In the genomic region with DNA sequence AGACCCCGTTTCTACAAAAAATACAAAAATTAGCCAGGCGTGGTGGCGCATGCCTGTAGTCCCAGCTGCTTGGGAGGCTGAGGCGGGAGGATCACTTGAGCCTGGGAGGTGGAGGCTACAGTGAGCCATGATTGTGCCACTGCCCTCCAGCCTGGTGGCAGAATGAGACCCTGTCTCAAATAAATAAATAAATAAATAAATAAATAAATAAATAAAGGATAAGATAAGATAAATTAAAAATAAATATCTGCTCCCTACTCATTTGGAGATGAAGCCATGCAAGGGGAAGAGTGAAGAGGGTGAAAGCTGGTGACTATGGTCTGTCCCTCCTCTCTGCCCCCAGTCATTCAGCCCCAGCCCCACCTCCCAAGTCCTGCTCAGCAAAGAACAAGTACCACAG, we compare ENCODE assay signal across 4 cellular contexts. TPM values are rescaled to one million over a fixed set of nuclear protein-coding genes. Genes with fewer than 3 reads are reported as not detected.
"Had no signal": no experiment of that assay in that cellular context is flagged by ENCODE, and none has a peak within 500 bp of the region (broad histone marks: within the 10 kb centered on the region; RNA-seq: fewer than 3 reads in every experiment).

No MANE protein-coding gene starts in this region.

RNA-seq across cellular contexts. Expression of gene GGTA1, which starts 41.2 kb away (rescaled TPM):
- total RNA-seq: LHCN-M2, M059J, MCF 10A, NCI-H460 had no signal
